In the genomic region with DNA sequence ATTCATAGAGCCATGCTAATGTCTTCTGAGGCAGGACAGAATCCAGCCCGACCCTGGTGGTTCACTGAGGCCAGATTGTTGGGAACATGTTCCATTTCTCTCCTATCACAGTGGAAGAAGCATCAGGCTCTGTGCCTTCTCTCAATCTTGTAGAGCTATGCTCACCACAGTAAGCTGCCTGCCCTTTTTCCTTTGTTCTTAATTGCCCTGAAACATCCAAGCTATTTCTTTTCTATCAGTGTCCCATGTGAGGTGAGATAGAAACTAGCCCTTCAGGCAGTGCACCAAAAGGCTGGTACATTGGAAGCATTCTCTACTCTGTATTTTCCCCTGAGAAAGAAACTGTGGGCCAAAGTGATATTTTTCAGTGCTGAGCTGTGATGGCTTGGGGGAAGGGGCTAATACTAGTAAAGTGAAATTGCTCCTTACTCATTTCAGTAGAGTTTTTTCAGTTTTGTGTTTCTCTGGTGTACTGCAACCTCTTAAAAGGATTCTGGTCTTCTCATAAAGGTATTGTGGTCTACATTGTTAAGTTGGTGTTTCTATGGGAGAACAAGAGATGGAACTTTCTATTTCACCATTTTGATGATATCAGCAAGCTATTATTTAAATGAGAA, we compare ENCODE assay signal across 14 cellular contexts.
DNase-seq lines count a peak whose midpoint lies in the region; ATAC-seq and TF ChIP-seq lines count a peak whose summit lies in the region.
"Had no signal": no experiment of that assay in that cellular context is flagged by ENCODE, and none has a peak within 500 bp of the region (broad histone marks: within the 10 kb centered on the region; RNA-seq: fewer than 3 reads in every experiment).

No MANE protein-coding gene starts in this region.

- intact Hi-C loops in activated CD4-positive, alpha-beta T cell treated with anti-CD3 and anti-CD28 coated beads for 36 hours (cut with DNase I, micrococcal nuclease), result loop anchor here in 1 of 2 experiments (2.0 kb wide), 1 partner anchor 96 kb away; no protein-coding TSS in a partner anchor
- intact Hi-C loops in activated CD4-positive, alpha-beta T cell treated with anti-CD3 and anti-CD28 coated beads, Interleukin-2, amount 10 ng/mL, durations not matched to agents 24 days and 14 days (cut with micrococcal nuclease), result loop anchor here (2.0 kb wide), 1 partner anchor 92 kb away; no protein-coding TSS in a partner anchor

- no peaks in the 10 kb centered on the region for H3K9me3 ChIP-seq in neural progenitor cell (ENCODE audit: low read depth)
- no peaks in the 10 kb centered on the region for H3K9me3 ChIP-seq in CD8-positive, alpha-beta memory T cell (ENCODE audit: low read length)

- TF ChIP-seq CTCF in neural progenitor cell (IDR thresholded peaks at IDR 0.05), result no peak

- H3K9me3 Mint-ChIP-seq in activated CD4-positive, alpha-beta T cell treated with anti-CD3 and anti-CD28 coated beads for 36 hours (ENCODE audit: low read depth), result no peaks in the 10 kb centered on the region
- no peaks in the 10 kb centered on the region for H3K9me3 Mint-ChIP-seq in activated CD4-positive, alpha-beta T cell treated with anti-CD3 and anti-CD28 coated beads, Interleukin-2, amount 10 ng/mL, durations not matched to agents 24 days and 14 days
- H3K9me3 Mint-ChIP-seq in neural progenitor cell, result peaks cover 24% of the 10 kb centered on the region
- peaks cover 0 to 4% (median 4%) of the 10 kb centered on the region in 5 donors for H3K9me3 Mint-ChIP-seq in CD8-positive, alpha-beta memory T cell
- H3K9me3 Mint-ChIP-seq: central memory CD8-positive, alpha-beta T cell had no signal

- H3K4me3 ChIP-seq in neural progenitor cell, result no peak overlapping the region
- no peak overlapping the region for H3K4me3 ChIP-seq in CD8-positive, alpha-beta memory T cell (ENCODE audit: low read length)

- H3K27ac ChIP-seq in neural progenitor cell, result no peak overlapping the region
- H3K27ac ChIP-seq in CD8-positive, alpha-beta memory T cell (ENCODE audit: low read depth, low read length), result no peak overlapping the region
- H3K27ac ChIP-seq: 22Rv1 had no signal

- no peak overlapping the region for H3K4me3 Mint-ChIP-seq in activated CD4-positive, alpha-beta T cell treated with anti-CD3 and anti-CD28 coated beads for 36 hours
- H3K4me3 Mint-ChIP-seq in activated CD4-positive, alpha-beta T cell treated with anti-CD3 and anti-CD28 coated beads, Interleukin-2, amount 10 ng/mL, durations not matched to agents 24 days and 14 days, result no peak overlapping the region
- no peak overlapping the region for H3K4me3 Mint-ChIP-seq in neural progenitor cell
- no peak overlapping the region for H3K4me3 Mint-ChIP-seq in CD8-positive, alpha-beta memory T cell
- H3K4me3 Mint-ChIP-seq: central memory CD8-positive, alpha-beta T cell had no signal

- H3K36me3 Mint-ChIP-seq in activated CD4-positive, alpha-beta T cell treated with anti-CD3 and anti-CD28 coated beads for 36 hours (ENCODE audit: low read depth), result peaks cover 5% of the 10 kb centered on the region
- H3K36me3 Mint-ChIP-seq in activated CD4-positive, alpha-beta T cell treated with anti-CD3 and anti-CD28 coated beads, Interleukin-2, amount 10 ng/mL, durations not matched to agents 24 days and 14 days (ENCODE audit: low read depth), result peaks cover 2% of the 10 kb centered on the region
- no peaks in the 10 kb centered on the region for H3K36me3 Mint-ChIP-seq in neural progenitor cell
- H3K36me3 Mint-ChIP-seq in CD8-positive, alpha-beta memory T cell, result peaks cover 0 to 5% (median 2%) of the 10 kb centered on the region in 3 donors

- H3K27me3 ChIP-seq in neural progenitor cell, result no peaks in the 10 kb centered on the region
- no peaks in the 10 kb centered on the region for H3K27me3 ChIP-seq in CD8-positive, alpha-beta memory T cell (ENCODE audit: insufficient read depth, low read length, poor library complexity, severe bottlenecking)

- peaks cover 8% of the 10 kb centered on the region for H3K4me1 ChIP-seq in neural progenitor cell
- no peaks in the 10 kb centered on the region for H3K4me1 ChIP-seq in CD8-positive, alpha-beta memory T cell (ENCODE audit: insufficient read depth, low read length)

- H3K4me1 Mint-ChIP-seq in activated CD4-positive, alpha-beta T cell treated with anti-CD3 and anti-CD28 coated beads for 36 hours, result peaks cover 10% of the 10 kb centered on the region
- H3K4me1 Mint-ChIP-seq in activated CD4-positive, alpha-beta T cell treated with anti-CD3 and anti-CD28 coated beads, Interleukin-2, amount 10 ng/mL, durations not matched to agents 24 days and 14 days, result peaks cover 3% of the 10 kb centered on the region
- H3K4me1 Mint-ChIP-seq in neural progenitor cell, result peaks cover 3% of the 10 kb centered on the region
- H3K4me1 Mint-ChIP-seq in CD8-positive, alpha-beta memory T cell, result no peaks in the 10 kb centered on the region
- H3K4me1 Mint-ChIP-seq: central memory CD8-positive, alpha-beta T cell had no signal

- H3K27ac Mint-ChIP-seq in activated CD4-positive, alpha-beta T cell treated with anti-CD3 and anti-CD28 coated beads for 36 hours, result no peak overlapping the region
- no peak overlapping the region for H3K27ac Mint-ChIP-seq in activated CD4-positive, alpha-beta T cell treated with anti-CD3 and anti-CD28 coated beads, Interleukin-2, amount 10 ng/mL, durations not matched to agents 24 days and 14 days
- H3K27ac Mint-ChIP-seq in neural progenitor cell, result no peak overlapping the region
- H3K27ac Mint-ChIP-seq in CD8-positive, alpha-beta memory T cell, result no peak overlapping the region

- POLR2A ChIA-PET in activated CD4-positive, alpha-beta T cell treated with anti-CD3 and anti-CD28 coated beads for 36 hours (lab: Charles Lee), result interaction anchor here (0.6 kb wide), 1 partner anchor 97 kb away, joined by 3 read pairs; no protein-coding TSS in a partner anchor
- POLR2A ChIA-PET in CD8-positive, alpha-beta memory T cell (lab: Charles Lee), result no interaction called here

- peak; percentile 66 for ATAC-seq in activated CD4-positive, alpha-beta T cell treated with anti-CD3 and anti-CD28 coated beads for 36 hours
- ATAC-seq in GM21526 (IDR thresholded peaks at IDR 0.05; ENCODE audit: low FRiP score, unreplicated experiment) (peak; percentile 88), HG03066 (IDR thresholded peaks at IDR 0.05; ENCODE audit: low read depth, unreplicated experiment) (peak; percentile 86)
- ATAC-seq: left colon had no signal

- H2AFZ ChIP-seq in neural progenitor cell (replicated peaks), result peak overlapping the region; percentile 61

- no peak overlapping the region for H3K4me2 ChIP-seq in neural progenitor cell

- H3K27me3 Mint-ChIP-seq in activated CD4-positive, alpha-beta T cell treated with anti-CD3 and anti-CD28 coated beads for 36 hours, result no peaks in the 10 kb centered on the region
- H3K27me3 Mint-ChIP-seq in activated CD4-positive, alpha-beta T cell treated with anti-CD3 and anti-CD28 coated beads, Interleukin-2, amount 10 ng/mL, durations not matched to agents 24 days and 14 days, result no peaks in the 10 kb centered on the region
- H3K27me3 Mint-ChIP-seq in neural progenitor cell (ENCODE audit: insufficient read depth, low read depth), result no peaks in the 10 kb centered on the region
- H3K27me3 Mint-ChIP-seq in CD8-positive, alpha-beta memory T cell, result no peaks in the 10 kb centered on the region
- H3K27me3 Mint-ChIP-seq: central memory CD8-positive, alpha-beta T cell had no signal

- H3K36me3 ChIP-seq in neural progenitor cell, result no peaks in the 10 kb centered on the region
- H3K36me3 ChIP-seq in CD8-positive, alpha-beta memory T cell (ENCODE audit: insufficient read depth, low read length), result no peaks in the 10 kb centered on the region

- CTCF ChIA-PET in activated CD4-positive, alpha-beta T cell treated with anti-CD3 and anti-CD28 coated beads for 36 hours (lab: Charles Lee), result no interaction called here
- CTCF ChIA-PET in CD8-positive, alpha-beta memory T cell (lab: Charles Lee), result no interaction called here

- no peaks in the 10 kb centered on the region for H3K79me2 ChIP-seq in neural progenitor cell (ENCODE audit: low read depth)

- H3F3A ChIP-seq in neural progenitor cell (ENCODE audit: low read depth), result peaks cover 8% of the 10 kb centered on the region

- no peak overlapping the region for H3K9ac ChIP-seq in neural progenitor cell

- no peak for DNase-seq in activated CD4-positive, alpha-beta T cell treated with anti-CD3 and anti-CD28 coated beads for 36 hours
- DNase-seq in activated CD4-positive, alpha-beta T cell treated with anti-CD3 and anti-CD28 coated beads, Interleukin-2, amount 10 ng/mL, durations not matched to agents 24 days and 14 days, result no peak
- DNase-seq in neural progenitor cell (ENCODE audit: low spot score), result no peak
- DNase-seq in H4 (ENCODE audit: low spot score), result no peak
- DNase-seq in CD8-positive, alpha-beta memory T cell, result no peak
- no peak for DNase-seq in UCSD-AML1 (lab: John Stamatoyannopoulos, UW; ENCODE audit: unreplicated experiment)
- DNase-seq: DND-41; left colon; NCI-H1092; stimulated activated CD4-positive, alpha-beta T cell treated with anti-CD3 and anti-CD28 coated beads, Interleukin-4, amount 100 ng/mL, for 1 hour had no signal

- no peaks in the 10 kb centered on the region for H4K20me1 ChIP-seq in neural progenitor cell (ENCODE audit: low read depth)
